Comparison of ENCODE assay signal across 8 cellular contexts in the genomic region with DNA sequence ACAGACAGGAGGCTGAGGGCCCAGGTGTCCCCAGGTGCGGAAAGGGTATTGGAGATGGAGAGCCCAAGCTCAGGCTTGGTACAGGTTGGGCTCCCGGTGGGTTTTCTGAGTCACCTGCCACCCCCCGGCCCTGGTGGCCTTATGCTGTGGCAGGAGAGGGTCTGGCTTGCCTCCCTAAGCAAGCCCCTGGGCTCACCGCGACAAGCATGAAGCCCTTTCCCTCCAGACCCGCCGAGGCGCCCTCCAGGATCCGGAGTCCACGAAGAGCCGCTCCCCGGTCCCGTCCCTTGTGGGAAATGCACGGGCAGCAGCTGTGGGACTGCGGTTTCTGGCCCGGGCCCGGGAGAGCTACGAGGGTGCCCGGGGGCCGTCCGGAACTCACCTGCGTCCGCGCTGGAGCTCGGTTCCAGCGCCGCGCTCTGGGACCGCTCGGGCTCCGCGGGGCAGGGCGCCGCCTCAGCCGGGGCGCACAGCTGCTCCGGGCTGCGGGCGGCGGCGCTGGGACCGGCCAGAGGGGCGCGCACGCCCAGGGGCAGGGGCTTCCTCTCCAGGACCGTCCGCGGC. TPM values are rescaled to one million over a fixed set of nuclear protein-coding genes. Genes with fewer than 3 reads are reported as not detected.
DNase-seq lines count a peak whose midpoint lies in the region; ATAC-seq, FAIRE-seq and TF ChIP-seq lines count a peak whose summit lies in the region.

No MANE protein-coding gene starts in this region.

- TF ChIP-seq POLR2A in prostate gland (IDR thresholded peaks at IDR 0.05): no peak

- H3K36me3 ChIP-seq in bronchial epithelial cell (ENCODE audit: control insufficient read depth, insufficient read depth, low read length) (no peaks in the 10 kb centered on the region), prostate gland (no peaks in the 10 kb centered on the region)

- no peaks in the 10 kb centered on the region for H3K9me3 ChIP-seq in prostate gland

- peak; percentile 12 for ATAC-seq in HG03521 (IDR thresholded peaks at IDR 0.05; ENCODE audit: unreplicated experiment)

- no peak for TF ChIP-seq CTCF in bronchial epithelial cell (IDR thresholded peaks at IDR 0.05; ENCODE audit: insufficient read depth, low read length, severe bottlenecking)
- no peak for TF ChIP-seq CTCF in prostate gland (IDR thresholded peaks at IDR 0.05)

- DNase-seq in NCI-H748 (lab: John Stamatoyannopoulos, UW; ENCODE audit: unreplicated experiment) (peak; percentile 40), NCI-H748 treated with DMSO at 0.1 percent for 48 hours (lab: John Stamatoyannopoulos, UW) (no peak), bronchial epithelial cell (ENCODE audit: low read depth) (no peak), prostate gland (ENCODE audit: low spot score) (no peak), RCC 7860 (ENCODE audit: low spot score) (no peak), epidermal melanocyte (ENCODE audit: insufficient read length, low spot score) (no peak), mesenteric fat pad (ENCODE audit: low spot score) (no peak)

- intact Hi-C loops in prostate gland (cut with DNase I): loop anchor here (10.0 kb wide), 1 partner anchor 285 kb away; no protein-coding TSS in a partner anchor

- peaks cover 3% of the 10 kb centered on the region for H3K4me1 ChIP-seq in prostate gland (replicated peaks)

- WGBS in prostate gland: 19% methylated on average over 15 of the region's 48 CpGs

- H3K4me3 ChIP-seq in bronchial epithelial cell (ENCODE audit: low read depth, low read length) (peak overlapping the region; percentile 36), prostate gland (peak overlapping the region; percentile 34 to 41)

- FAIRE-seq in bronchial epithelial cell (lab: Jason Lieb, UNC) (no peak), RCC 7860 (lab: Jason Lieb, UNC) (no peak)

- H3K27me3 ChIP-seq in bronchial epithelial cell (ENCODE audit: control insufficient read depth, insufficient read depth, low read length) (no peaks in the 10 kb centered on the region), prostate gland (replicated peaks; ENCODE audit: insufficient read depth) (no peaks in the 10 kb centered on the region)

- peak overlapping the region in 1 of 2 donors; percentile 87 for H3K27ac ChIP-seq in prostate gland

RNA-seq across cellular contexts. Expression of a gene that starts 0.8 kb away (rescaled TPM):
- 0.26 and 1.2 TPM in 2 replicates for total RNA-seq in bronchial epithelial cell
- total RNA-seq in prostate gland: 10 to 100 TPM in 1 of 2 donors, 1 to 10 TPM in 1; 7.2 to 17.2 TPM
- total RNA-seq in mesenteric fat pad: 0.42 TPM

RNA-seq across cellular contexts. Expression of a gene that starts 7.7 kb away (rescaled TPM):
- total RNA-seq in bronchial epithelial cell: 2.0 and 3.2 TPM in 2 replicates
- 10 to 100 TPM in 1 of 2 donors, 1 to 10 TPM in 1; 8.2 to 19.9 TPM for total RNA-seq in prostate gland
- 28.1 TPM for total RNA-seq in mesenteric fat pad

RNA-seq across cellular contexts. Expression of a gene that starts 15.7 kb away (rescaled TPM):
- total RNA-seq in bronchial epithelial cell: 0.79 and 1.2 TPM in 2 replicates
- total RNA-seq in prostate gland: 10 to 100 TPM in 1 of 2 donors, 1 to 10 TPM in 1; 9.8 to 10.9 TPM
- total RNA-seq in mesenteric fat pad: not detected

RNA-seq across cellular contexts. Expression of a gene that starts 17.2 kb away (rescaled TPM):
- 58.2 and 65.3 TPM in 2 replicates for total RNA-seq in bronchial epithelial cell
- 100 to 1,000 TPM in 1 of 2 donors, 10 to 100 TPM in 1; 67.4 to 107 TPM for total RNA-seq in prostate gland
- 33.0 TPM for total RNA-seq in mesenteric fat pad

RNA-seq across cellular contexts. Expression of a gene that starts 23.6 kb away (rescaled TPM):
- total RNA-seq in bronchial epithelial cell: 5.5 and 10.5 TPM in 2 replicates
- total RNA-seq in prostate gland: 100 to 1,000 TPM; 384 to 427 TPM
- total RNA-seq in mesenteric fat pad: 95.3 TPM
